In genomic region chr1:32071758-32072621, GRCh38 we compare ENCODE assay signal across 8 cellular contexts. TPM values are rescaled to one million over a fixed set of nuclear protein-coding genes. Genes with fewer than 3 reads are reported as not detected.
DNase-seq lines count a peak whose midpoint lies in the region; TF ChIP-seq lines count a peak whose summit lies in the region.

No MANE protein-coding gene starts in this region.

- H3K9me3 ChIP-seq in HUES6 (ENCODE audit: control insufficient read depth, insufficient read depth, low read depth, low read length) (no peaks in the 10 kb centered on the region), iPS DF 6.9 (ENCODE audit: control insufficient read depth, insufficient read depth, low read length) (no peaks in the 10 kb centered on the region), smooth muscle cell (replicated peaks; ENCODE audit: low read depth) (no peaks in the 10 kb centered on the region)

- peak overlapping the region; percentile 92 for H3K9ac ChIP-seq in HUES6 (ENCODE audit: low read length)
- peak overlapping the region; percentile 68 for H3K9ac ChIP-seq in smooth muscle cell (ENCODE audit: low read depth)

- H2AFZ ChIP-seq in smooth muscle cell (ENCODE audit: low read depth): no peak overlapping the region

- H3K4me1 ChIP-seq in HUES6 (ENCODE audit: control insufficient read depth, insufficient read depth, low read length) (peaks cover 20% of the 10 kb centered on the region), iPS DF 6.9 (ENCODE audit: control insufficient read depth, insufficient read depth, low read length) (peaks cover 4% of the 10 kb centered on the region; the same call in 1 of the 2 replicates), smooth muscle cell (ENCODE audit: low read depth) (peaks cover 19% of the 10 kb centered on the region)

- H3K79me2 ChIP-seq in smooth muscle cell (ENCODE audit: low read depth): peaks cover 8% of the 10 kb centered on the region

- H3K4me3 ChIP-seq in HUES6 (ENCODE audit: low read depth, low read length) (peak overlapping the region; percentile 97), iPS DF 6.9 (ENCODE audit: low read length) (peak overlapping the region; percentile 98; the same call in 1 of the 2 replicates), smooth muscle cell (peak overlapping the region; percentile 86)

- intact Hi-C loops in activated T-helper 1 cell treated with anti-CD3 and anti-CD28 coated beads, Interleukin-12 subunit alpha, Interleukin-12 subunit beta, Interleukin-2, Interleukin-4 antibody, amounts not matched to agents 30 ng/mL and 10 ng/mL and 1 ng/mL, durations not matched to agents 14 hours and 24 hours and 36 hours (cut with micrococcal nuclease): loop anchor here (1.0 to 5.0 kb wide), 12 partner anchors 57 to 745 kb away; partner anchors contain the start of genes BSDC1, HDAC1, MARCKSL1 and PTP4A2

- no peaks in the 10 kb centered on the region for H3K9me3 Mint-ChIP-seq in activated T-helper 1 cell treated with anti-CD3 and anti-CD28 coated beads, Interleukin-12 subunit alpha, Interleukin-12 subunit beta, Interleukin-2, Interleukin-4 antibody, amounts not matched to agents 30 ng/mL and 10 ng/mL and 1 ng/mL, durations not matched to agents 14 hours and 24 hours and 36 hours

- peaks cover 19% of the 10 kb centered on the region for H3F3A ChIP-seq in smooth muscle cell (ENCODE audit: low read depth)

- H3K27ac ChIP-seq in HUES6 (ENCODE audit: low read depth, low read length): peak overlapping the region; percentile 84; the same call in 1 of the 2 replicates
- no peak overlapping the region for H3K27ac ChIP-seq in iPS DF 6.9 (ENCODE audit: low read length)
- H3K27ac ChIP-seq in smooth muscle cell (ENCODE audit: low read depth): peak overlapping the region; percentile 81

- peaks cover 5% of the 10 kb centered on the region for H4K20me1 ChIP-seq in smooth muscle cell (ENCODE audit: low read depth)

- H3K36me3 Mint-ChIP-seq in activated T-helper 1 cell treated with anti-CD3 and anti-CD28 coated beads, Interleukin-12 subunit alpha, Interleukin-12 subunit beta, Interleukin-2, Interleukin-4 antibody, amounts not matched to agents 30 ng/mL and 10 ng/mL and 1 ng/mL, durations not matched to agents 14 hours and 24 hours and 36 hours (ENCODE audit: low read depth): peaks cover 5% of the 10 kb centered on the region

- DNase-seq in DMS153 (lab: John Stamatoyannopoulos, UW) (peak; percentile 35), iPS DF 6.9 (ENCODE audit: low read depth, low spot score) (no peak), smooth muscle cell (lab: John Stamatoyannopoulos, UW; ENCODE audit: unreplicated experiment) (no peak), D341Med (ENCODE audit: low spot score) (no peak), NCI-H2029 treated with DMSO at 0.1 percent for 48 hours (lab: John Stamatoyannopoulos, UW) (no peak)
- no peak for DNase-seq in activated T-helper 1 cell treated with anti-CD3 and anti-CD28 coated beads, Interleukin-12 subunit alpha, Interleukin-12 subunit beta, Interleukin-2, Interleukin-4 antibody, amounts not matched to agents 30 ng/mL and 10 ng/mL and 1 ng/mL, durations not matched to agents 14 hours and 24 hours and 36 hours (ENCODE audit: low spot score)
- DNase-seq in activated CD8-positive, alpha-beta memory T cell treated with anti-CD3 and anti-CD28 coated beads for 24 hours: no peak

- H3K27me3 ChIP-seq in HUES6 (ENCODE audit: control insufficient read depth, insufficient read depth, low read length): no peaks in the 10 kb centered on the region
- no peaks in the 10 kb centered on the region for H3K27me3 ChIP-seq in iPS DF 6.9 (ENCODE audit: control insufficient read depth, insufficient read depth, low read length)
- H3K27me3 ChIP-seq in smooth muscle cell (ENCODE audit: low read depth): no peaks in the 10 kb centered on the region

- no CpG with 5 or more reads among the region's 14 CpGs for WGBS in iPS DF 6.9 (ENCODE audit: insufficient coverage, insufficient read length)
- WGBS in smooth muscle cell (ENCODE audit: low lambda C conversion rate): 21% methylated on average over 14 of the region's 14 CpGs

- TF ChIP-seq CTCF in smooth muscle cell (IDR thresholded peaks at IDR 0.05; ENCODE audit: borderline replicate concordance, insufficient read depth, poor library complexity, severe bottlenecking): no peak

- H3K4me1 Mint-ChIP-seq in activated T-helper 1 cell treated with anti-CD3 and anti-CD28 coated beads, Interleukin-12 subunit alpha, Interleukin-12 subunit beta, Interleukin-2, Interleukin-4 antibody, amounts not matched to agents 30 ng/mL and 10 ng/mL and 1 ng/mL, durations not matched to agents 14 hours and 24 hours and 36 hours (ENCODE audit: low read depth): peaks cover 38% of the 10 kb centered on the region

- H3K27ac Mint-ChIP-seq in activated T-helper 1 cell treated with anti-CD3 and anti-CD28 coated beads, Interleukin-12 subunit alpha, Interleukin-12 subunit beta, Interleukin-2, Interleukin-4 antibody, amounts not matched to agents 30 ng/mL and 10 ng/mL and 1 ng/mL, durations not matched to agents 14 hours and 24 hours and 36 hours: peak overlapping the region; percentile 95

- peak overlapping the region; percentile 92 for H3K4me3 Mint-ChIP-seq in activated T-helper 1 cell treated with anti-CD3 and anti-CD28 coated beads, Interleukin-12 subunit alpha, Interleukin-12 subunit beta, Interleukin-2, Interleukin-4 antibody, amounts not matched to agents 30 ng/mL and 10 ng/mL and 1 ng/mL, durations not matched to agents 14 hours and 24 hours and 36 hours

- peak overlapping the region; percentile 93 for H3K4me2 ChIP-seq in smooth muscle cell

- H3K36me3 ChIP-seq in HUES6 (ENCODE audit: control insufficient read depth, insufficient read depth, low read length) (peaks cover 21% of the 10 kb centered on the region), iPS DF 6.9 (ENCODE audit: control insufficient read depth, insufficient read depth, low read length) (peaks cover 10% of the 10 kb centered on the region), smooth muscle cell (ENCODE audit: low read depth) (no peaks in the 10 kb centered on the region)

- no peaks in the 10 kb centered on the region for H3K27me3 Mint-ChIP-seq in activated T-helper 1 cell treated with anti-CD3 and anti-CD28 coated beads, Interleukin-12 subunit alpha, Interleukin-12 subunit beta, Interleukin-2, Interleukin-4 antibody, amounts not matched to agents 30 ng/mL and 10 ng/mL and 1 ng/mL, durations not matched to agents 14 hours and 24 hours and 36 hours (ENCODE audit: insufficient read depth)

RNA-seq across cellular contexts. Expression of gene TMEM39B, which starts 0.7 kb away (rescaled TPM):
- total RNA-seq in activated T-helper 1 cell treated with anti-CD3 and anti-CD28 coated beads, Interleukin-12 subunit alpha, Interleukin-12 subunit beta, Interleukin-2, Interleukin-4 antibody, amounts not matched to agents 30 ng/mL and 10 ng/mL and 1 ng/mL, durations not matched to agents 14 hours and 24 hours and 36 hours: 34.2 and 38.8 TPM in 2 replicates
- 9.2 and 9.4 TPM in 2 replicates for total RNA-seq in smooth muscle cell
- polyA plus RNA-seq in smooth muscle cell: 4.4 and 7.5 TPM in 2 replicates

RNA-seq across cellular contexts. Expression of gene KPNA6, which starts 35.9 kb away (rescaled TPM):
- 76.7 and 78.6 TPM in 2 replicates for total RNA-seq in activated T-helper 1 cell treated with anti-CD3 and anti-CD28 coated beads, Interleukin-12 subunit alpha, Interleukin-12 subunit beta, Interleukin-2, Interleukin-4 antibody, amounts not matched to agents 30 ng/mL and 10 ng/mL and 1 ng/mL, durations not matched to agents 14 hours and 24 hours and 36 hours
- 35.8 and 40.9 TPM in 2 replicates for total RNA-seq in smooth muscle cell
- 22.3 and 29.1 TPM in 2 replicates for polyA plus RNA-seq in smooth muscle cell

RNA-seq across cellular contexts. Expression of gene KHDRBS1, which starts 58.3 kb away (rescaled TPM):
- 156 and 158 TPM in 2 replicates for total RNA-seq in activated T-helper 1 cell treated with anti-CD3 and anti-CD28 coated beads, Interleukin-12 subunit alpha, Interleukin-12 subunit beta, Interleukin-2, Interleukin-4 antibody, amounts not matched to agents 30 ng/mL and 10 ng/mL and 1 ng/mL, durations not matched to agents 14 hours and 24 hours and 36 hours
- 80.4 and 90.6 TPM in 2 replicates for total RNA-seq in smooth muscle cell
- polyA plus RNA-seq in smooth muscle cell: 85.0 and 86.5 TPM in 2 replicates
